9 cellular contexts compared by ENCODE assay signal in genomic region chr11:40241524-40242037, GRCh38.
DNase-seq lines count a peak whose midpoint lies in the region; ATAC-seq, FAIRE-seq and TF ChIP-seq lines count a peak whose summit lies in the region.
"Had no signal": no experiment of that assay in that cellular context is flagged by ENCODE, and none has a peak within 500 bp of the region (broad histone marks: within the 10 kb centered on the region; RNA-seq: fewer than 3 reads in every experiment).

No MANE protein-coding gene starts in this region.

- H3K27ac ChIP-seq in KMS-11 (peak overlapping the region; percentile 28), foreskin keratinocyte (no peak overlapping the region), testis (no peak overlapping the region)
- H3K27ac ChIP-seq: adrenal gland had no signal

- no peak for TF ChIP-seq POLR2A in testis (IDR thresholded peaks at IDR 0.05)

- DNase-seq in GM19239 (ENCODE audit: insufficient read length, low spot score) (peak; percentile 7), renal cortical epithelial cell (ENCODE audit: low read depth) (peak; percentile 18), foreskin keratinocyte (no peak), NCI-H2107 treated with DMSO at 0.1 percent for 48 hours (lab: John Stamatoyannopoulos, UW; ENCODE audit: unreplicated experiment) (no peak), testis (no peak), progenitor cell of endocrine pancreas (ENCODE audit: low spot score, unreplicated experiment) (no peak)

- intact Hi-C loops in testis (cut with DNase I; ENCODE audit: low total_unique reads): no loop called here

- peak; percentile 99 for ATAC-seq in HG02763 (IDR thresholded peaks at IDR 0.05; ENCODE audit: unreplicated experiment)
- ATAC-seq in foreskin keratinocyte: no peak

- no peaks in the 10 kb centered on the region for H3K4me1 Mint-ChIP-seq in progenitor cell of endocrine pancreas (ENCODE audit: low read depth)

- no peaks in the 10 kb centered on the region for H3K9me3 Mint-ChIP-seq in progenitor cell of endocrine pancreas (ENCODE audit: low read depth)

- no peaks in the 10 kb centered on the region for H3K27me3 Mint-ChIP-seq in progenitor cell of endocrine pancreas

- no peaks in the 10 kb centered on the region for H3K36me3 Mint-ChIP-seq in progenitor cell of endocrine pancreas (ENCODE audit: insufficient read depth)

- H3K4me3 ChIP-seq in KMS-11 (IDR thresholded peaks at IDR 0.05; ENCODE audit: insufficient read depth, low read depth, low read length) (no peak overlapping the region), testis (no peak overlapping the region)
- H3K4me3 ChIP-seq: adrenal gland had no signal

- H3K9ac ChIP-seq in KMS-11: no peak overlapping the region

- no peak overlapping the region for H3K27ac Mint-ChIP-seq in progenitor cell of endocrine pancreas

- no peaks in the 10 kb centered on the region for H3K9me3 ChIP-seq in testis

- TF ChIP-seq CTCF in KMS-11 (conservative IDR thresholded peaks at IDR 0.05; ENCODE audit: low read depth, low read length) (no peak), foreskin keratinocyte (conservative IDR thresholded peaks at IDR 0.05) (no peak), testis (IDR thresholded peaks at IDR 0.05) (no peak), progenitor cell of endocrine pancreas (IDR thresholded peaks at IDR 0.05; ENCODE audit: unreplicated experiment) (no peak)

- peak overlapping the region; percentile 46; the same call in 1 of the 2 replicates for H3K4me2 ChIP-seq in KMS-11

- H3K79me2 ChIP-seq in KMS-11 (ENCODE audit: insufficient read depth, low read depth): no peaks in the 10 kb centered on the region

- H3K36me3 ChIP-seq in KMS-11 (ENCODE audit: insufficient read depth): no peaks in the 10 kb centered on the region
- no peaks in the 10 kb centered on the region for H3K36me3 ChIP-seq in testis (ENCODE audit: low read depth, missing control alignments)
- H3K36me3 ChIP-seq: adrenal gland had no signal

- H3K27me3 ChIP-seq in KMS-11 (ENCODE audit: insufficient read depth, low read depth): no peaks in the 10 kb centered on the region
- H3K27me3 ChIP-seq in foreskin keratinocyte: no peaks in the 10 kb centered on the region
- H3K27me3 ChIP-seq in testis: no peaks in the 10 kb centered on the region
- H3K27me3 ChIP-seq: adrenal gland had no signal

- peak; percentile 56 for FAIRE-seq in GM19239 (lab: Jason Lieb, UNC)

- H4K20me1 ChIP-seq in KMS-11 (ENCODE audit: insufficient read depth): no peaks in the 10 kb centered on the region

- no peak overlapping the region for H2AFZ ChIP-seq in KMS-11 (ENCODE audit: low read depth)

- no peak overlapping the region for H3K4me3 Mint-ChIP-seq in progenitor cell of endocrine pancreas (ENCODE audit: low read depth)

- H3K4me1 ChIP-seq in KMS-11 (ENCODE audit: low read depth, poor library complexity, severe bottlenecking) (peaks cover 42% of the 10 kb centered on the region), foreskin keratinocyte (no peaks in the 10 kb centered on the region), testis (no peaks in the 10 kb centered on the region)
- H3K4me1 ChIP-seq: adrenal gland had no signal

Comparison
In these comparisons a context has a peak if more than half of its experiments do, and no peak if none do; other contexts are left out.
1. DNase-seq: peak in GM19239 (single experiment) and renal cortical epithelial cell (single experiment); none in foreskin keratinocyte (0 of 2), NCI-H2107 treated with DMSO at 0.1 percent for 48 hours (single experiment), testis (single experiment) and progenitor cell of endocrine pancreas (single experiment).